In genomic region chr1:164716992-164717703, GRCh38 we compare ENCODE assay signal across 8 cellular contexts.
A peak's percentile ranks its signal among the peaks of the same experiment; 100 is the strongest.
DNase-seq lines count a peak whose midpoint lies in the region; ATAC-seq lines count a peak whose summit lies in the region.

No MANE protein-coding gene starts in this region.

- ATAC-seq in GM18498 (IDR thresholded peaks at IDR 0.05; ENCODE audit: unreplicated experiment) (peak; percentile 74), HG02623 (IDR thresholded peaks at IDR 0.05; ENCODE audit: unreplicated experiment) (peak; percentile 70)

- DNase-seq in NOMO-1 (lab: John Stamatoyannopoulos, UW; ENCODE audit: unreplicated experiment in 2 of 2), result peak; percentile 72 to 96
- peak; percentile 66 for DNase-seq in iris pigment epithelial cell (ENCODE audit: low read depth)
- DNase-seq in dedifferentiated amniotic fluid mesenchymal stem cell (ENCODE audit: extremely low spot score), result no peak
- DNase-seq in HK-2 (ENCODE audit: unreplicated experiment), result no peak
- no peak for DNase-seq in NCI-H128 (lab: John Stamatoyannopoulos, UW; ENCODE audit: unreplicated experiment)
- DNase-seq in NCI-H2196 (lab: John Stamatoyannopoulos, UW; ENCODE audit: unreplicated experiment), result no peak

Comparison
In these comparisons a context has a peak if more than half of its experiments do, and no peak if none do; other contexts are left out.
1. DNase-seq: peak in NOMO-1 (2 of 2) and iris pigment epithelial cell (single experiment); none in dedifferentiated amniotic fluid mesenchymal stem cell (single experiment), HK-2 (single experiment), NCI-H128 (single experiment) and NCI-H2196 (single experiment).